ENCODE assay signal across 9 cellular contexts in genomic region chr6:87968435-87969278, GRCh38.
DNase-seq lines count a peak whose midpoint lies in the region; ATAC-seq, FAIRE-seq and TF ChIP-seq lines count a peak whose summit lies in the region.
"Had no signal": no experiment of that assay in that cellular context is flagged by ENCODE, and none has a peak within 500 bp of the region (broad histone marks: within the 10 kb centered on the region; RNA-seq: fewer than 3 reads in every experiment).

No MANE protein-coding gene starts in this region.

- H3K4me2 ChIP-seq in endothelial cell of umbilical vein (ENCODE audit: insufficient read depth, low read length) (peak overlapping the region; percentile 14), neural progenitor cell (peak overlapping the region; percentile 90)

- H3K9me3 Mint-ChIP-seq in Calu3 (ENCODE audit: low read depth, unreplicated experiment) (peaks cover 2% of the 10 kb centered on the region), neural progenitor cell (peaks cover 2% of the 10 kb centered on the region)
- H3K9me3 Mint-ChIP-seq in T-helper 2 cell treated with Interferon-gamma antibody and Interleukin-4, amounts not matched to agents 5 μg/mL and 100 μg/mL, for 36 hours, result no peaks in the 10 kb centered on the region

- no peaks in the 10 kb centered on the region for H3K9me1 ChIP-seq in endothelial cell of umbilical vein (replicated peaks; ENCODE audit: control insufficient read depth, extremely low read depth, insufficient read depth, low read length)

- H3K36me3 ChIP-seq in NT2/D1 (ENCODE audit: insufficient read depth, insufficient read length, low read length) (no peaks in the 10 kb centered on the region), endothelial cell of umbilical vein (ENCODE audit: control insufficient read depth in 2 of 2, extremely low read depth in 1 of 2, insufficient read depth in 2 of 2, low read length in 2 of 2) (no peaks in the 10 kb centered on the region), neural progenitor cell (no peaks in the 10 kb centered on the region)

- H3K27ac Mint-ChIP-seq in Calu3 (ENCODE audit: unreplicated experiment) (no peak overlapping the region), neural progenitor cell (no peak overlapping the region)
- no peak overlapping the region for H3K27ac Mint-ChIP-seq in T-helper 2 cell treated with Interferon-gamma antibody and Interleukin-4, amounts not matched to agents 5 μg/mL and 100 μg/mL, for 36 hours

- no peaks in the 10 kb centered on the region for H3K4me1 Mint-ChIP-seq in Calu3 (ENCODE audit: low read depth, unreplicated experiment)
- H3K4me1 Mint-ChIP-seq in neural progenitor cell, result peaks cover 9% of the 10 kb centered on the region
- H3K4me1 Mint-ChIP-seq in T-helper 2 cell treated with Interferon-gamma antibody and Interleukin-4, amounts not matched to agents 5 μg/mL and 100 μg/mL, for 36 hours (ENCODE audit: low read depth), result no peaks in the 10 kb centered on the region

- H3K9ac ChIP-seq in NT2/D1 (ENCODE audit: insufficient read length, low read depth) (peak overlapping the region; percentile 38), endothelial cell of umbilical vein (replicated peaks; ENCODE audit: extremely low read depth, insufficient read depth, low read length) (no peak overlapping the region), neural progenitor cell (no peak overlapping the region)

- H3K4me3 Mint-ChIP-seq in Calu3 (ENCODE audit: low read depth, unreplicated experiment) (no peak overlapping the region), neural progenitor cell (no peak overlapping the region)
- H3K4me3 Mint-ChIP-seq in T-helper 2 cell treated with Interferon-gamma antibody and Interleukin-4, amounts not matched to agents 5 μg/mL and 100 μg/mL, for 36 hours, result no peak overlapping the region

- H3K27me3 Mint-ChIP-seq in Calu3 (ENCODE audit: unreplicated experiment) (peaks cover 12% of the 10 kb centered on the region), neural progenitor cell (ENCODE audit: insufficient read depth, low read depth) (no peaks in the 10 kb centered on the region)
- peaks cover 16% of the 10 kb centered on the region for H3K27me3 Mint-ChIP-seq in T-helper 2 cell treated with Interferon-gamma antibody and Interleukin-4, amounts not matched to agents 5 μg/mL and 100 μg/mL, for 36 hours (ENCODE audit: low read depth)

- no peaks in the 10 kb centered on the region for H3F3A ChIP-seq in neural progenitor cell (ENCODE audit: low read depth)

- POLR2A ChIA-PET in endothelial cell of umbilical vein (lab: Charles Lee), result no interaction called here

- intact Hi-C loops in Calu3 (cut with micrococcal nuclease; ENCODE audit: unreplicated experiment) (no loop called here), endothelial cell of umbilical vein (cut with micrococcal nuclease) (no loop called here)

- CTCF ChIA-PET in Calu3 (lab: Charles Lee), result interaction anchor here (0.6 kb wide), 1 partner anchor 304 kb away, joined by 5 read pairs; no protein-coding TSS in a partner anchor
- CTCF ChIA-PET in endothelial cell of umbilical vein (lab: Charles Lee), result no interaction called here

- H3K4me1 ChIP-seq in NT2/D1 (ENCODE audit: insufficient read depth, insufficient read length) (no peaks in the 10 kb centered on the region), endothelial cell of umbilical vein (ENCODE audit: control insufficient read depth, extremely low read depth, insufficient read depth, low read length) (no peaks in the 10 kb centered on the region), neural progenitor cell (no peaks in the 10 kb centered on the region)

- peak overlapping the region; percentile 50 for H3K4me3 ChIP-seq in NT2/D1 (ENCODE audit: insufficient read length, low read depth)
- H3K4me3 ChIP-seq in endothelial cell of umbilical vein (replicated peaks in 1 of 3; ENCODE audit: insufficient read depth in 1 of 3, low read depth in 1 of 3, low read length in 3 of 3), result no peak overlapping the region
- peak overlapping the region; percentile 80 for H3K4me3 ChIP-seq in neural progenitor cell

- H3K79me2 ChIP-seq in endothelial cell of umbilical vein (ENCODE audit: control insufficient read depth, insufficient read depth, low read length) (no peaks in the 10 kb centered on the region), neural progenitor cell (ENCODE audit: low read depth) (no peaks in the 10 kb centered on the region)

- H3K36me3 Mint-ChIP-seq in Calu3 (ENCODE audit: insufficient read depth, unreplicated experiment) (no peaks in the 10 kb centered on the region), neural progenitor cell (no peaks in the 10 kb centered on the region)
- no peaks in the 10 kb centered on the region for H3K36me3 Mint-ChIP-seq in T-helper 2 cell treated with Interferon-gamma antibody and Interleukin-4, amounts not matched to agents 5 μg/mL and 100 μg/mL, for 36 hours (ENCODE audit: low read depth)

- no peak for FAIRE-seq in endothelial cell of umbilical vein (lab: Jason Lieb, UNC)

- ATAC-seq in GM21717 (IDR thresholded peaks at IDR 0.05; ENCODE audit: unreplicated experiment), result peak; percentile 61

- no peak overlapping the region for H2AFZ ChIP-seq in endothelial cell of umbilical vein (ENCODE audit: low read depth, low read length)
- H2AFZ ChIP-seq in neural progenitor cell (replicated peaks), result peak overlapping the region; percentile 100

- TF ChIP-seq POLR2A in endothelial cell of umbilical vein (IDR thresholded peaks at IDR 0.05; ENCODE audit: low read depth, low read length), result no peak

- H3K27me3 ChIP-seq in NT2/D1 (ENCODE audit: insufficient read depth, insufficient read length), result no peaks in the 10 kb centered on the region
- peaks cover 8 to 14% of the 10 kb centered on the region in 2 experiments for H3K27me3 ChIP-seq in endothelial cell of umbilical vein (ENCODE audit: control insufficient read depth in 2 of 2, insufficient read depth in 2 of 2, low read length in 2 of 2)
- peaks cover 19% of the 10 kb centered on the region for H3K27me3 ChIP-seq in neural progenitor cell

- TF ChIP-seq CTCF in Calu3 (IDR thresholded peaks at IDR 0.05; ENCODE audit: unreplicated experiment), result no peak
- no peak for TF ChIP-seq CTCF in endothelial cell of umbilical vein (IDR thresholded peaks at IDR 0.05; ENCODE audit: extremely low read depth in 1 of 2, insufficient read depth in 1 of 2, low read depth in 1 of 2, low read length in 2 of 2)
- TF ChIP-seq CTCF in neural progenitor cell (IDR thresholded peaks at IDR 0.05), result peak; percentile 23

- dilution Hi-C loops in endothelial cell of umbilical vein (cut with MboI; ENCODE audit: extremely low pct_ligation_motif_present, low sequenced_read_pairs), result no loop called here

- H4K20me1 ChIP-seq in endothelial cell of umbilical vein (replicated peaks; ENCODE audit: control insufficient read depth, extremely low read depth, insufficient read depth, low read length) (no peaks in the 10 kb centered on the region), neural progenitor cell (ENCODE audit: low read depth) (no peaks in the 10 kb centered on the region)

- BruUV-seq in Calu3 (replicated peaks; lab: Mats Ljungman, UMichigan) (no TSS peak), endothelial cell of umbilical vein (replicated peaks; lab: Mats Ljungman, UMichigan) (no TSS peak)

- H3K9me3 ChIP-seq in NT2/D1 (ENCODE audit: insufficient read depth, low read length) (no peaks in the 10 kb centered on the region), endothelial cell of umbilical vein (replicated peaks; ENCODE audit: control insufficient read depth, insufficient read depth, low read length) (no peaks in the 10 kb centered on the region), neural progenitor cell (ENCODE audit: low read depth) (no peaks in the 10 kb centered on the region)

- DNase-seq in Calu3 (peak; percentile 29), NT2/D1 (ENCODE audit: low read depth, low spot score) (peak; percentile 8), endothelial cell of umbilical vein (ENCODE audit: low read depth, low spot score) (peak; percentile 3), neural progenitor cell (ENCODE audit: low spot score) (peak; percentile 47), SW 1271 (lab: John Stamatoyannopoulos, UW) (no peak)
- no peak for DNase-seq in T-helper 2 cell treated with Interferon-gamma antibody and Interleukin-4, amounts not matched to agents 5 μg/mL and 100 μg/mL, for 36 hours (ENCODE audit: low spot score)
- no peak for DNase-seq in activated CD4-positive, CD25-positive, alpha-beta regulatory T cell (lab: John Stamatoyannopoulos, UW)

- H3K27ac ChIP-seq in endothelial cell of umbilical vein (ENCODE audit: insufficient read depth, low read depth, low read length) (no peak overlapping the region), neural progenitor cell (no peak overlapping the region)
- H3K27ac ChIP-seq: HL-60 had no signal

TF ChIP-seq in endothelial cell of umbilical vein, 7 proteins besides CTCF, POLR2A, EP300 and RAD21:
- TF ChIP-seq FOS (IDR thresholded peaks at IDR 0.05; ENCODE audit: borderline replicate concordance, insufficient read depth, low read length) (no peak), POLR2AphosphoS5 (IDR thresholded peaks at IDR 0.05; ENCODE audit: insufficient read depth, low read depth, low read length) (no peak), EZH2 (IDR thresholded peaks at IDR 0.05; ENCODE audit: borderline replicate concordance, low read depth, low read length, severe bottlenecking) (no peak), MYC (IDR thresholded peaks at IDR 0.05; ENCODE audit: low read depth, low read length) (no peak), GATA2 (IDR thresholded peaks at IDR 0.05; ENCODE audit: insufficient read depth, insufficient read length, low read depth, low read length) (no peak), MAX (IDR thresholded peaks at IDR 0.05; ENCODE audit: insufficient read depth, insufficient read length) (no peak), JUN (IDR thresholded peaks at IDR 0.05; ENCODE audit: borderline replicate concordance, insufficient read depth, insufficient read length, low read depth) (no peak)

Comparison
In these comparisons a context has a peak if more than half of its experiments do, and no peak if none do; other contexts are left out.
1. DNase-seq: peak in Calu3 (single experiment), NT2/D1 (single experiment), endothelial cell of umbilical vein (single experiment) and neural progenitor cell (single experiment); none in T-helper 2 cell treated with Interferon-gamma antibody and Interleukin-4, amounts not matched to agents 5 μg/mL and 100 μg/mL, for 36 hours (single experiment), activated CD4-positive, CD25-positive, alpha-beta regulatory T cell (0 of 4) and SW 1271 (0 of 2).
2. H3K4me3 ChIP-seq: peak in NT2/D1 (single experiment) and neural progenitor cell (single experiment); none in endothelial cell of umbilical vein (0 of 3).